In the genomic region with DNA sequence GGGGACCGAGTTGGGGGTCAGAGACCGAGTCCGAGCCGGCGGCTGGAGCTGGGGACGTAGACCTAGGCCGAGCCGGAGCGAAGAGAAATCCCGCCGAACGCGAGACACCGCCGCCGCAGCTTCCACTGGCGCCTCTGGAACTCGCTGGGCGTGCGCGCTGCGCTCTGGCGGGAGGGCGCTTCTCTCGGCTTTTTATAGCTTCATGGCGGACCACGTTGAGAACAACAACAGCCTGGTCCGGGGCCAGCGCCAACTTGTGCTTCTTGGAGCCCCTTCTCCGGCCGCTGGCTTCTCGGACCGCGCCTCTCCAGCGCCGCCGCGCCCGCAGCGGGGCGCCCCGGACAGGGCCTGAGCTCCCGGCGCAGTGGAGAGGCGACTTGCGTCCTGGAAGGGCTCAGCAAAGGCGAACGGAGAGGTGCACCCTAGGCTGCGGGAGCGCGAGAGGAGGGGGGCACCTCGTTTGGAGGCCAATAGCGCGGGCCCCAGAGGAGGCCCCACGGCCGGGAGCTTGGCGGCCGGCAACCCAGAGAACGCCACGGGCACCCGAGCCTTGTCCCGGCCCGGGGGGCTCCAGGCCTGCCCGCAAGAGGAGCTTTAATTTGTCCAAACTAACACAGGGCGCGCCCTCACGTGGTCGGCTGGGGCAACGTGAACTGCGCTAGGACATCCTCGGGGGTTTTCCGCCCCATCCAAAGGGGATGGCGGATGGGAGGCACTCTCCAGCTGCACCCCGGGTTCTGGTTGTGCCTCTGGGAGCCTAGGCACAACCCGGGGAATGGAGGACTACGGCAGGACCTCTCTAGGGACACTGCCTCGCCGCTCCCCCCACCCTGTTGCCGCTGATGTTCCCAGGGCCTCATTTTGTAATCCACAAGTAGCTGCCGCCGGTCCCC, we compare ENCODE assay signal across 1 cellular context.
TF ChIP-seq lines count a peak whose summit lies in the region.

No MANE protein-coding gene starts in this region.

TF ChIP-seq in IMR-90, 13 proteins besides CTCF, POLR2A, EP300 and RAD21 (continued from another document):
- TF ChIP-seq MXI1 (IDR thresholded peaks at IDR 0.05; ENCODE audit: borderline replicate concordance, low read depth, low read length) (peak; percentile 79; the same call in 1 of the 2 replicates), MAZ (IDR thresholded peaks at IDR 0.05; ENCODE audit: borderline replicate concordance, low read depth, low read length) (peak; percentile 44; the same call in 1 of the 2 replicates), SMC3 (IDR thresholded peaks at IDR 0.05; ENCODE audit: low read depth, low read length) (0 out of 2 replicates have a peak, but pooled peaks have one; percentile 5)
- TF ChIP-seq, protein P1, sequence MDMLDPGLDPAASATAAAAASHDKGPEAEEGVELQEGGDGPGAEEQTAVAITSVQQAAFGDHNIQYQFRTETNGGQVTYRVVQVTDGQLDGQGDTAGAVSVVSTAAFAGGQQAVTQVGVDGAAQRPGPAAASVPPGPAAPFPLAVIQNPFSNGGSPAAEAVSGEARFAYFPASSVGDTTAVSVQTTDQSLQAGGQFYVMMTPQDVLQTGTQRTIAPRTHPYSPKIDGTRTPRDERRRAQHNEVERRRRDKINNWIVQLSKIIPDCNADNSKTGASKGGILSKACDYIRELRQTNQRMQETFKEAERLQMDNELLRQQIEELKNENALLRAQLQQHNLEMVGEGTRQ (IDR thresholded peaks at IDR 0.05; ENCODE audit: low read depth, low read length) = peak; percentile 73
